8 cellular contexts compared by ENCODE assay signal in genomic region chr5:178207183-178207916, GRCh38. TPM values are rescaled to one million over a fixed set of nuclear protein-coding genes. Genes with fewer than 3 reads are reported as not detected.
DNase-seq lines count a peak whose midpoint lies in the region; ATAC-seq and TF ChIP-seq lines count a peak whose summit lies in the region.

No MANE protein-coding gene starts in this region.

- POLR2A ChIA-PET in RWPE1 (lab: Yijun Ruan, JAX; ENCODE audit: low non-redundant PET): interaction anchor here (0.7 kb wide), 1 partner anchor 54 kb away, joined by 3 read pairs; the partner anchor contains the start of gene NHP2

- H3K9me2 ChIP-seq in GM23338 (ENCODE audit: insufficient read depth): no peaks in the 10 kb centered on the region

- WGBS in esophagus squamous epithelium, 2 donors: 61 to 71% methylated on average over 4 of the region's 5 CpGs
- WGBS in psoas muscle, 3 donors: 62 to 70% (median 69%) methylated on average over 5 of the region's 5 CpGs

- CTCF ChIA-PET in RWPE1 (lab: Yijun Ruan, JAX): interaction anchor here (0.7 kb wide), 1 partner anchor 14 kb away, joined by 4 read pairs; no protein-coding TSS in a partner anchor

- DNase-seq in GM23338 (ENCODE audit: low spot score) (no peak), RWPE1 (ENCODE audit: low spot score) (no peak), esophagus squamous epithelium (lab: John Stamatoyannopoulos, UW) (no peak), psoas muscle (no peak), NCI-H526 (lab: John Stamatoyannopoulos, UW) (no peak), GDM1 (lab: John Stamatoyannopoulos, UW) (no peak), NCI-H345 treated with DMSO at 0.1 percent for 48 hours (lab: John Stamatoyannopoulos, UW; ENCODE audit: unreplicated experiment) (no peak), NCI-H1417 treated with DMSO at 0.1 percent for 48 hours (lab: John Stamatoyannopoulos, UW) (no peak)

- peaks cover 64% of the 10 kb centered on the region for H4K20me1 ChIP-seq in GM23338 (replicated peaks; ENCODE audit: insufficient read depth)

- H3K79me2 ChIP-seq in GM23338 (replicated peaks; ENCODE audit: insufficient read depth): peaks cover 56% of the 10 kb centered on the region

- H3K27ac Mint-ChIP-seq in GM23338: no peak overlapping the region

- ATAC-seq in GM23338 (no peak), psoas muscle (peak in 3 of 4 donors; percentile 6 to 19 (median 7))

- H3K4me2 ChIP-seq in GM23338: peak overlapping the region; percentile 99

- H3F3A ChIP-seq in GM23338 (replicated peaks; ENCODE audit: low read depth): peaks cover 70% of the 10 kb centered on the region

- no peaks in the 10 kb centered on the region for H3K27me3 ChIP-seq in GM23338 (ENCODE audit: insufficient read depth)
- H3K27me3 ChIP-seq in esophagus squamous epithelium: no peaks in the 10 kb centered on the region
- H3K27me3 ChIP-seq in psoas muscle (ENCODE audit: insufficient read depth in 3 of 3, low read length in 2 of 3): no peaks in the 10 kb centered on the region

- peaks cover 38% of the 10 kb centered on the region for H3K4me1 Mint-ChIP-seq in GM23338

- peaks cover 8% of the 10 kb centered on the region for H3K9me3 Mint-ChIP-seq in GM23338

- intact Hi-C loops in esophagus squamous epithelium (cut with DNase I) (no loop called here), psoas muscle (cut with DNase I) (loop anchor here in 1 of 2 donors (5.0 kb wide), 1 partner anchor 815 kb away; the partner anchor contains the start of gene ZNF879)

- H3K27me3 Mint-ChIP-seq in GM23338 (ENCODE audit: insufficient read depth, low read depth, poor library complexity): peaks cover 43% of the 10 kb centered on the region

- H3K4me3 ChIP-seq in GM23338: peak overlapping the region; percentile 100
- no peak overlapping the region for H3K4me3 ChIP-seq in esophagus squamous epithelium
- H3K4me3 ChIP-seq in psoas muscle: peak overlapping the region; percentile 95

- no peak overlapping the region for H2AFZ ChIP-seq in GM23338

- TF ChIP-seq POLR2A in esophagus squamous epithelium (IDR thresholded peaks at IDR 0.05): no peak

- TF ChIP-seq CTCF in GM23338 (conservative IDR thresholded peaks at IDR 0.05; ENCODE audit: low read depth in 2 of 2) (no peak), RWPE1 (conservative IDR thresholded peaks at IDR 0.05; ENCODE audit: low read depth) (no peak), esophagus squamous epithelium (IDR thresholded peaks at IDR 0.05) (no peak), psoas muscle (IDR thresholded peaks at IDR 0.05) (no peak)

- H3K4me1 ChIP-seq in GM23338 (ENCODE audit: insufficient read depth) (peaks cover 23% of the 10 kb centered on the region), esophagus squamous epithelium (peaks cover 19 to 52% (median 25%) of the 10 kb centered on the region in 3 donors), psoas muscle (peaks cover 19% of the 10 kb centered on the region)

- peak overlapping the region; percentile 90 for H3K4me3 Mint-ChIP-seq in GM23338

- H3K27ac ChIP-seq in GM23338 (ENCODE audit: low read depth): peak overlapping the region; percentile 84; the same call in 1 of the 2 replicates
- H3K27ac ChIP-seq in RWPE1: peak overlapping the region; percentile 76
- peak overlapping the region; percentile 50 to 99 (median 92) for H3K27ac ChIP-seq in esophagus squamous epithelium
- H3K27ac ChIP-seq in psoas muscle: peak overlapping the region; percentile 96

- H3K9me3 ChIP-seq in esophagus squamous epithelium: no peaks in the 10 kb centered on the region
- H3K9me3 ChIP-seq in psoas muscle: no peaks in the 10 kb centered on the region

- H3K36me3 ChIP-seq in GM23338 (ENCODE audit: insufficient read depth): peaks cover 59% of the 10 kb centered on the region
- H3K36me3 ChIP-seq in esophagus squamous epithelium: peaks cover 30 to 60% (median 45%) of the 10 kb centered on the region in 3 donors
- H3K36me3 ChIP-seq in psoas muscle (ENCODE audit: insufficient read depth in 1 of 2, low read depth in 1 of 2): peaks cover 21 to 67% of the 10 kb centered on the region in 2 donors

- peaks cover 75% of the 10 kb centered on the region for H3K36me3 Mint-ChIP-seq in GM23338 (ENCODE audit: low read depth)

TF ChIP-seq in GM23338, 12 proteins besides CTCF, POLR2A, EP300 and RAD21 (continues in another document):
- TF ChIP-seq ZNF331 (CRISPR knock-in tag; IDR thresholded peaks at IDR 0.05; ENCODE audit: low read depth): no peak
- no peak for TF ChIP-seq CREB1 (CRISPR knock-in tag; IDR thresholded peaks at IDR 0.05; ENCODE audit: low read depth)
- TF ChIP-seq EZH2phosphoT487 (IDR thresholded peaks at IDR 0.05; ENCODE audit: unreplicated experiment): no peak
- no peak for TF ChIP-seq EZH2 (IDR thresholded peaks at IDR 0.05; ENCODE audit: low read depth, unreplicated experiment)
- no peak for TF ChIP-seq NANOG (IDR thresholded peaks at IDR 0.05; ENCODE audit: borderline replicate concordance)
- TF ChIP-seq JUNB (IDR thresholded peaks at IDR 0.05; ENCODE audit: unreplicated experiment): no peak
- no peak for TF ChIP-seq ZNF114 (CRISPR knock-in tag; IDR thresholded peaks at IDR 0.05)
- no peak for TF ChIP-seq POLR2AphosphoS5 (IDR thresholded peaks at IDR 0.05; ENCODE audit: low read depth)
- TF ChIP-seq STAT1 (IDR thresholded peaks at IDR 0.05; ENCODE audit: unreplicated experiment): no peak
- TF ChIP-seq ETS1 (IDR thresholded peaks at IDR 0.05): no peak
- no peak for TF ChIP-seq REST (IDR thresholded peaks at IDR 0.05; ENCODE audit: unreplicated experiment)

RNA-seq across cellular contexts. Expression of gene HNRNPAB, which starts 3.0 kb away (rescaled TPM):
- 304 and 345 TPM in 2 replicates for total RNA-seq in GM23338 (2014; rRNA removed; shearing (Covaris generic))
- 579 and 599 TPM in 2 replicates for polyA plus RNA-seq in GM23338 (2016; fragmentation: Nextera tagmentation; extraction: Ambion mirVana)
- total RNA-seq in esophagus squamous epithelium: 100 to 1,000 TPM; 123 to 150 (median 135) TPM
- total RNA-seq in psoas muscle: 100 to 1,000 TPM in 3 of 4 donors, 10 to 100 TPM in 1; 74.1 to 210 (median 140) TPM
- polyA plus RNA-seq in psoas muscle: 100 to 1,000 TPM in 2 of 3 donors, 10 to 100 TPM in 1; 97.5 to 243 (median 181) TPM

RNA-seq across cellular contexts. Expression of gene GMCL2, which starts 20.2 kb away (rescaled TPM):
- total RNA-seq in GM23338 (2014; rRNA removed; shearing (Covaris generic)): 0.07 and 0.08 TPM in 2 replicates
- polyA plus RNA-seq in GM23338 (2016; fragmentation: Nextera tagmentation; extraction: Ambion mirVana) (not detected in 2 replicates), psoas muscle (not detected)
- total RNA-seq in esophagus squamous epithelium (not detected), psoas muscle (not detected)

RNA-seq across cellular contexts. Expression of gene PHYKPL, which starts 25.3 kb away (rescaled TPM):
- total RNA-seq in GM23338 (2014; rRNA removed; shearing (Covaris generic)): 12.4 and 15.9 TPM in 2 replicates
- polyA plus RNA-seq in GM23338 (2016; fragmentation: Nextera tagmentation; extraction: Ambion mirVana): 17.8 and 20.8 TPM in 2 replicates
- total RNA-seq in esophagus squamous epithelium: 10 to 100 TPM; 15.8 to 57.4 (median 21.9) TPM
- 10 to 100 TPM; 43.2 to 51.6 (median 45.2) TPM for total RNA-seq in psoas muscle
- 10 to 100 TPM; 22.3 to 43.9 (median 27.5) TPM for polyA plus RNA-seq in psoas muscle

RNA-seq across cellular contexts. Expression of gene NHP2, which starts 53.7 kb away (rescaled TPM):
- total RNA-seq in GM23338 (2014; rRNA removed; shearing (Covaris generic)): 452 and 455 TPM in 2 replicates
- polyA plus RNA-seq in GM23338 (2016; fragmentation: Nextera tagmentation; extraction: Ambion mirVana) (435 and 450 TPM in 2 replicates), psoas muscle (100 to 1,000 TPM; 132 to 301 (median 147) TPM)
- total RNA-seq in esophagus squamous epithelium (100 to 1,000 TPM; 288 to 408 (median 358) TPM), psoas muscle (100 to 1,000 TPM in 2 of 4 donors, 10 to 100 TPM in 2; 86.9 to 131 (median 96.0) TPM)

Comparison
In these comparisons a context has a peak if more than half of its experiments do, and no peak if none do; other contexts are left out.
1. H3K4me3 ChIP-seq: peak in GM23338 (single experiment) and psoas muscle (single experiment); none in esophagus squamous epithelium (0 of 4).
2. Peak in every context shown above with its lines, with median percentiles within 50 percentile points of each other: H3K27ac ChIP-seq.